8 cellular contexts compared by ENCODE assay signal in genomic region chr3:39406368-39407258, GRCh38. TPM values are rescaled to one million over a fixed set of nuclear protein-coding genes. Genes with fewer than 3 reads are reported as not detected.
DNase-seq lines count a peak whose midpoint lies in the region; ATAC-seq and TF ChIP-seq lines count a peak whose summit lies in the region.

Gene RPSA (plus strand): TSS chr3:39406720. CDS start chr3:39407654, 934 bp downstream.

- H3K9me3 ChIP-seq in colonic mucosa: no peaks in the 10 kb centered on the region

- DNase-seq in C1 segment of cervical spinal cord (lab: John Stamatoyannopoulos, UW) (peak; percentile 58 to 97 (median 92)), NCI-H526 (lab: John Stamatoyannopoulos, UW) (peak; percentile 95 to 97), colonic mucosa (peak; percentile 96), kidney tubule cell (ENCODE audit: low spot score) (peak; percentile 99)
- peak; percentile 96 for DNase-seq in activated CD4-positive, alpha-beta T cell treated with anti-CD3 and anti-CD28 coated beads for 48 hours
- DNase-seq in stimulated activated CD4-positive, alpha-beta T cell treated with anti-CD3 and anti-CD28 coated beads, Interleukin-1b, Interleukin-23, amount 100 ng/mL, for 24 hours (ENCODE audit: low read depth in 4 of 4, low spot score in 1 of 4): peak; percentile 84 to 89 (median 87)

- H3K27ac ChIP-seq in colonic mucosa: peak within 1 kb of the TSS; percentile 84

- TF ChIP-seq CTCF in colonic mucosa (IDR thresholded peaks at IDR 0.05): peak; percentile 16

- H3K9ac ChIP-seq in colonic mucosa (ENCODE audit: low read depth in 2 of 2, low read length in 2 of 2): peak within 1 kb of the TSS; percentile 71 to 96

- peaks cover 11% of the 10 kb centered on the region for H3K4me1 ChIP-seq in colonic mucosa

- H3K4me3 ChIP-seq in colonic mucosa: peak within 1 kb of the TSS; percentile 69

- intact Hi-C loops in colonic mucosa (cut with DNase I): no loop called here

- ATAC-seq in GM19324 (IDR thresholded peaks at IDR 0.05; ENCODE audit: low FRiP score, unreplicated experiment) (peak; percentile 96), HG03469 (IDR thresholded peaks at IDR 0.05; ENCODE audit: unreplicated experiment) (peak; percentile 80)

- peaks cover 5% of the 10 kb centered on the region for H3K36me3 ChIP-seq in colonic mucosa

- H3K27me3 ChIP-seq in colonic mucosa: no peaks in the 10 kb centered on the region

RNA-seq across cellular contexts. Expression of gene RPSA, which starts in this region (rescaled TPM):
- total RNA-seq in colonic mucosa: 1,000 to 10,000 TPM in 1 of 2 donors, 100 to 1,000 TPM in 1; 896 to 1,381 TPM

Comparison
In these comparisons a context has a peak if more than half of its experiments do, and no peak if none do; other contexts are left out.
1. Peak in every context shown above with its lines: DNase-seq, ATAC-seq, H3K4me3 ChIP-seq and H3K27ac ChIP-seq.